Comparison of ENCODE assay signal across 11 cellular contexts in genomic region chr11:110713469-110713776, GRCh38. TPM values are rescaled to one million over a fixed set of nuclear protein-coding genes. Genes with fewer than 3 reads are reported as not detected.
A peak's percentile ranks its signal among the peaks of the same experiment; 100 is the strongest.
DNase-seq lines count a peak whose midpoint lies in the region; ATAC-seq, FAIRE-seq and TF ChIP-seq lines count a peak whose summit lies in the region.
"Had no signal": no experiment of that assay in that cellular context is flagged by ENCODE, and none has a peak within 500 bp of the region (broad histone marks: within the 10 kb centered on the region; RNA-seq: fewer than 3 reads in every experiment).

No MANE protein-coding gene starts in this region.

- H4K20me1 ChIP-seq in HepG2 (ENCODE audit: insufficient read depth, low read length), result no peaks in the 10 kb centered on the region

- no TSS peak for BruUV-seq in HepG2 (replicated peaks; lab: Mats Ljungman, UMichigan)

- H3K9me3 ChIP-seq in liver (ENCODE audit: control insufficient read depth in 4 of 4, low read length in 3 of 4), result no peaks in the 10 kb centered on the region
- H3K9me3 ChIP-seq in HepG2 (ENCODE audit: low read length), result no peaks in the 10 kb centered on the region
- no peaks in the 10 kb centered on the region for H3K9me3 ChIP-seq in endodermal cell (ENCODE audit: control insufficient read depth, low read length)

- POLR2A ChIA-PET in HepG2 (lab: Yijun Ruan, JAX), result no interaction called here

- H3K27me3 Mint-ChIP-seq in endodermal cell (ENCODE audit: insufficient read depth) (peaks cover 53% of the 10 kb centered on the region), neural crest cell (ENCODE audit: low read depth) (peaks cover 34% of the 10 kb centered on the region)

- H3K4me3 Mint-ChIP-seq in endodermal cell (peak overlapping the region; percentile 59), neural crest cell (peak overlapping the region; percentile 65)

- TF ChIP-seq EP300 in HepG2 (IDR thresholded peaks at IDR 0.05; ENCODE audit: low read depth in 2 of 2, low read length in 2 of 2) (no peak), HepG2 (CRISPR knock-in tag; IDR thresholded peaks at IDR 0.05; ENCODE audit: borderline replicate concordance) (no peak)

- DNase-seq in HepG2 (ENCODE audit: low spot score), result no peak
- no peak for DNase-seq in endodermal cell
- DNase-seq in neural crest cell (ENCODE audit: low read depth, low spot score), result no peak
- DNase-seq in amniotic stem cell (lab: John Stamatoyannopoulos, UW), result no peak
- DNase-seq in GM20000 (ENCODE audit: low spot score), result no peak
- DNase-seq in RCC 7860 (ENCODE audit: low spot score), result no peak
- DNase-seq: central memory CD4-positive, alpha-beta T cell; COR-L47 had no signal

- TF ChIP-seq RAD21 in liver (IDR thresholded peaks at IDR 0.05) (no peak), HepG2 (CRISPR knock-in tag; IDR thresholded peaks at IDR 0.05) (no peak)

- H3K9me3 Mint-ChIP-seq in endodermal cell (no peaks in the 10 kb centered on the region), neural crest cell (no peaks in the 10 kb centered on the region)

- in situ Hi-C loops in HepG2 (cut with HindIII; ENCODE audit: extremely low pct_ligation_motif_present, low pct_unique_long_range_greater_than_20kb), result no loop called here

- no peaks in the 10 kb centered on the region for H3K27me3 ChIP-seq in liver (ENCODE audit: control insufficient read depth in 4 of 4, insufficient read depth in 4 of 4, low read length in 3 of 4)
- H3K27me3 ChIP-seq in HepG2 (ENCODE audit: control insufficient read depth in 1 of 2, insufficient read depth in 2 of 2, low read length in 2 of 2), result peaks cover 2 to 44% of the 10 kb centered on the region in 2 experiments; a peak in 3 of 5 replicates
- peaks cover 92% of the 10 kb centered on the region for H3K27me3 ChIP-seq in endodermal cell (ENCODE audit: control insufficient read depth, insufficient read depth, low read length, poor library complexity, severe bottlenecking)

- H3K4me1 ChIP-seq in liver (ENCODE audit: control insufficient read depth in 4 of 4, insufficient read depth in 4 of 4, low read length in 3 of 4), result peaks cover 5 to 26% (median 13%) of the 10 kb centered on the region in 4 donors
- H3K4me1 ChIP-seq in HepG2 (ENCODE audit: insufficient read depth, low read length), result no peaks in the 10 kb centered on the region
- H3K4me1 ChIP-seq in endodermal cell (ENCODE audit: control insufficient read depth, insufficient read depth, low read length), result peaks cover 6% of the 10 kb centered on the region

- no peak overlapping the region for H3K9ac ChIP-seq in liver (ENCODE audit: low read depth in 1 of 2, low read length in 2 of 2)
- no peak overlapping the region for H3K9ac ChIP-seq in HepG2 (ENCODE audit: insufficient read depth, low read depth, low read length)
- no peak overlapping the region for H3K9ac ChIP-seq in endodermal cell (ENCODE audit: extremely low read depth, low read length, poor library complexity, severe bottlenecking)

- intact Hi-C loops in HepG2 (cut with micrococcal nuclease; ENCODE audit: unreplicated experiment), result no loop called here

- no peak overlapping the region for H3K27ac Mint-ChIP-seq in endodermal cell
- no peak overlapping the region for H3K27ac Mint-ChIP-seq in neural crest cell (ENCODE audit: unreplicated experiment)

- H2AFZ ChIP-seq in HepG2 (ENCODE audit: low read length), result no peak overlapping the region

- H3K4me2 ChIP-seq in HepG2 (ENCODE audit: low read depth, low read length), result no peak overlapping the region

- TF ChIP-seq CTCF in liver (IDR thresholded peaks at IDR 0.05; ENCODE audit: low read depth, low read length, missing input control), result no peak
- no peak for TF ChIP-seq CTCF in HepG2 (CRISPR knock-in tag; IDR thresholded peaks at IDR 0.05)
- no peak for TF ChIP-seq CTCF in endodermal cell (conservative IDR thresholded peaks at IDR 0.05)
- no peak for TF ChIP-seq CTCF in neural crest cell (conservative IDR thresholded peaks at IDR 0.05)
- TF ChIP-seq CTCF in GM20000 (IDR thresholded peaks at IDR 0.05; ENCODE audit: extremely low read depth, missing control alignments), result no peak

- 23% methylated on average over 9 of the region's 9 CpGs for WGBS in liver
- WGBS in HepG2 (ENCODE audit: low lambda C conversion rate), result 69% methylated on average over 9 of the region's 9 CpGs
- WGBS in endodermal cell (ENCODE audit: insufficient coverage in 1 of 2, insufficient read length in 1 of 2), 2 experiments, result 54 to 74% methylated on average over 2 to 6 of the region's 9 CpGs

- no peaks in the 10 kb centered on the region for H3K36me3 ChIP-seq in liver (ENCODE audit: control insufficient read depth in 4 of 4, insufficient read depth in 3 of 4, low read depth in 1 of 4, low read length in 3 of 4)
- H3K36me3 ChIP-seq in HepG2 (replicated peaks in 1 of 2; ENCODE audit: control insufficient read depth in 1 of 2, insufficient read depth in 2 of 2, low read length in 2 of 2), result no peaks in the 10 kb centered on the region
- no peaks in the 10 kb centered on the region for H3K36me3 ChIP-seq in endodermal cell (ENCODE audit: control insufficient read depth, insufficient read depth, low read length)

- H3K27ac ChIP-seq in liver (ENCODE audit: low read depth in 1 of 2, low read length in 2 of 2) (no peak overlapping the region), HepG2 (ENCODE audit: extremely low read length, insufficient read depth, low read length) (no peak overlapping the region), endodermal cell (ENCODE audit: low read depth, low read length) (no peak overlapping the region)

- H3K4me3 ChIP-seq in liver (ENCODE audit: low read depth in 1 of 3, low read length in 3 of 3), result peak overlapping the region in 2 of 3 donors; percentile 73 to 84
- H3K4me3 ChIP-seq in HepG2 (replicated peaks in 1 of 3; ENCODE audit: insufficient read depth in 1 of 3, low read depth in 2 of 3, low read length in 3 of 3), result no peak overlapping the region
- H3K4me3 ChIP-seq in endodermal cell (ENCODE audit: low read length), result no peak overlapping the region

- no peak for ATAC-seq in HepG2
- ATAC-seq in HG03045 (IDR thresholded peaks at IDR 0.05; ENCODE audit: unreplicated experiment), result no peak

- CTCF ChIA-PET in HepG2 (lab: Yijun Ruan, JAX; ENCODE audit: low intra/inter-chr PET ratio, low total read pairs), result no interaction called here

- H3K36me3 Mint-ChIP-seq in endodermal cell (ENCODE audit: low read depth), result no peaks in the 10 kb centered on the region
- no peaks in the 10 kb centered on the region for H3K36me3 Mint-ChIP-seq in neural crest cell (ENCODE audit: low read depth)

- FAIRE-seq in HepG2 (lab: Jason Lieb, UNC) (no peak), RCC 7860 (lab: Jason Lieb, UNC) (no peak)
- FAIRE-seq: GM12892 had no signal

- H3K79me2 ChIP-seq in HepG2 (ENCODE audit: insufficient read depth, low read length), result no peaks in the 10 kb centered on the region

- no peak for TF ChIP-seq POLR2A in HepG2 (IDR thresholded peaks at IDR 0.05; ENCODE audit: insufficient read depth in 1 of 2, low read depth in 2 of 2, low read length in 2 of 2)

- H3K4me1 Mint-ChIP-seq in endodermal cell, result peaks cover 8% of the 10 kb centered on the region
- peaks cover 14% of the 10 kb centered on the region for H3K4me1 Mint-ChIP-seq in neural crest cell

TF ChIP-seq in liver, 16 proteins besides CTCF, POLR2A, EP300 and RAD21:
- TF ChIP-seq YY1 (IDR thresholded peaks at IDR 0.05) (peak; percentile 4), NR2F2 (IDR thresholded peaks at IDR 0.05) (no peak), HNF4G (IDR thresholded peaks at IDR 0.05) (no peak)

TF ChIP-seq in HepG2, 621 proteins besides CTCF, POLR2A, EP300 and RAD21 (continues in another document):
- TF ChIP-seq MED1 (CRISPR knock-in tag; IDR thresholded peaks at IDR 0.05), result no peak
- TF ChIP-seq, protein P1, sequence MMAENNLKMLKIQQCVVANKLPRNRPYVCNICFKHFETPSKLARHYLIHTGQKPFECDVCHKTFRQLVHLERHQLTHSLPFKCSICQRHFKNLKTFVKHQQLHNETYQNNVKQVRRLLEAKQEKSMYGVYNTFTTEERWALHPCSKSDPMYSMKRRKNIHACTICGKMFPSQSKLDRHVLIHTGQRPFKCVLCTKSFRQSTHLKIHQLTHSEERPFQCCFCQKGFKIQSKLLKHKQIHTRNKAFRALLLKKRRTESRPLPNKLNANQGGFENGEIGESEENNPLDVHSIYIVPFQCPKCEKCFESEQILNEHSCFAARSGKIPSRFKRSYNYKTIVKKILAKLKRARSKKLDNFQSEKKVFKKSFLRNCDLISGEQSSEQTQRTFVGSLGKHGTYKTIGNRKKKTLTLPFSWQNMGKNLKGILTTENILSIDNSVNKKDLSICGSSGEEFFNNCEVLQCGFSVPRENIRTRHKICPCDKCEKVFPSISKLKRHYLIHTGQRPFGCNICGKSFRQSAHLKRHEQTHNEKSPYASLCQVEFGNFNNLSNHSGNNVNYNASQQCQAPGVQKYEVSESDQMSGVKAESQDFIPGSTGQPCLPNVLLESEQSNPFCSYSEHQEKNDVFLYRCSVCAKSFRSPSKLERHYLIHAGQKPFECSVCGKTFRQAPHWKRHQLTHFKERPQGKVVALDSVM (CRISPR knock-in tag; IDR thresholded peaks at IDR 0.05), result no peak

RNA-seq across cellular contexts. Expression of gene ARHGAP20, which starts 1.2 kb away (rescaled TPM):
- total RNA-seq in liver (1 to 10 TPM in 1 of 2 donors, under 1 TPM in 1; 0.79 to 1.5 TPM), HepG2 (2016; rRNA removed; fragmentation: Illumina TruSeq; extraction: Trizol) (not detected in 2 replicates), endodermal cell (under 1 TPM; 0.15 to 0.27 TPM), neural crest cell (0.20 and 0.23 TPM in 2 replicates)
- polyA plus RNA-seq in liver (under 1 TPM; 0.46 to 0.67 TPM), HepG2 (2011; rRNA removed) (not detected in 2 replicates)
- total RNA-seq in HepG2 (2016; cell fraction: cytosol; rRNA removed; fragmentation: Illumina TruSeq; extraction: Trizol; ENCODE audit: low read depth), result not detected in 2 replicates
- not detected in 2 replicates for total RNA-seq in HepG2 (2016; cell fraction: insoluble cytoplasmic fraction; rRNA removed; fragmentation: Illumina TruSeq; extraction: Trizol)
- not detected in 2 replicates for total RNA-seq in HepG2 (2016; cell fraction: membrane; rRNA removed; fragmentation: Illumina TruSeq; extraction: Trizol)
- not detected in 2 replicates for total RNA-seq in HepG2 (2016; cell fraction: nucleus; rRNA removed; fragmentation: Illumina TruSeq; extraction: Trizol)
- polyA plus RNA-seq in HepG2 (2011; cell fraction: cytosol; rRNA removed), result not detected in 2 replicates
- polyA plus RNA-seq in HepG2 (2011; cell fraction: nucleus; rRNA removed), result not detected in 2 replicates
- not detected in 2 replicates for polyA plus RNA-seq in HepG2 (2012)
- polyA plus RNA-seq in HepG2 (2016; cell fraction: cytosol; fragmentation: Illumina TruSeq; extraction: Trizol; ENCODE audit: low read depth), result not detected in 2 replicates
- polyA plus RNA-seq in HepG2 (2016; cell fraction: insoluble cytoplasmic fraction; fragmentation: Illumina TruSeq; extraction: Trizol; ENCODE audit: low read depth), result not detected in 2 replicates
- polyA plus RNA-seq in HepG2 (2016; cell fraction: membrane; fragmentation: Illumina TruSeq; extraction: Trizol; ENCODE audit: low read depth), result not detected in 2 replicates
- not detected in 2 replicates for polyA plus RNA-seq in HepG2 (2016; cell fraction: nucleus; fragmentation: Illumina TruSeq; extraction: Trizol; ENCODE audit: insufficient read depth, low read depth)
- polyA minus RNA-seq in HepG2 (2011; rRNA and poly(A)+ RNA removed; ENCODE audit: low replicate concordance), result not detected in 2 replicates
- polyA minus RNA-seq in HepG2 (2011; cell fraction: cytosol; rRNA and poly(A)+ RNA removed), result not detected in 2 replicates
- not detected in 2 replicates for polyA minus RNA-seq in HepG2 (2011; cell fraction: nucleus; rRNA and poly(A)+ RNA removed)
- polyA plus RNA-seq in endodermal cell (2013, experiment 1 of 2), result 0.21 TPM
- 0.21 TPM for polyA plus RNA-seq in endodermal cell (2013, experiment 2 of 2)

Comparison
In these comparisons a context has a peak if more than half of its experiments do, and no peak if none do; other contexts are left out.
1. H3K4me3 ChIP-seq: peak in liver (2 of 3); none in HepG2 (0 of 3) and endodermal cell (single experiment).